In genomic region chr2:24827321-24828261, GRCh38 we compare ENCODE assay signal across 8 cellular contexts. TPM values are rescaled to one million over a fixed set of nuclear protein-coding genes. Genes with fewer than 3 reads are reported as not detected.
DNase-seq lines count a peak whose midpoint lies in the region; ATAC-seq and TF ChIP-seq lines count a peak whose summit lies in the region.

No MANE protein-coding gene starts in this region.

- peak overlapping the region; percentile 22 for H3K27ac Mint-ChIP-seq in Caco-2 (ENCODE audit: unreplicated experiment)

- H3K36me3 ChIP-seq in Caco-2 (ENCODE audit: control insufficient read depth, insufficient read depth, low read length) (no peaks in the 10 kb centered on the region; the same call in 1 of the 2 replicates), neutrophil (peaks cover 13% of the 10 kb centered on the region)

- H3K9me3 ChIP-seq in Caco-2 (no peaks in the 10 kb centered on the region), neutrophil (no peaks in the 10 kb centered on the region)

- no peak overlapping the region for H3K27ac ChIP-seq in neutrophil
- peak overlapping the region; percentile 37 for H3K27ac ChIP-seq in substantia nigra (ENCODE audit: low read depth, low read length, poor library complexity, severe bottlenecking)

- peaks cover 64% of the 10 kb centered on the region for H3K36me3 Mint-ChIP-seq in Caco-2 (ENCODE audit: insufficient read depth, unreplicated experiment)

- H3K4me3 ChIP-seq in Caco-2 (ENCODE audit: low read depth, low read length), result no peak overlapping the region
- H3K4me3 ChIP-seq in neutrophil (ENCODE audit: low read depth in 1 of 2, low read length in 1 of 2), result no peak overlapping the region

- H3K4me1 Mint-ChIP-seq in Caco-2 (ENCODE audit: low read depth, unreplicated experiment), result peaks cover 8% of the 10 kb centered on the region

- peak; percentile 66 for ATAC-seq in GM21381 (IDR thresholded peaks at IDR 0.05; ENCODE audit: unreplicated experiment)

- POLR2A ChIA-PET in Caco-2 (lab: Charles Lee), result interaction anchor here (0.5 to 1.1 kb wide), 2 partner anchors 35 to 906 kb away, joined by 3 to 4 read pairs; partner anchors contain the start of genes CENPO and PTRHD1

- peak; percentile 85 to 86 for DNase-seq in Caco-2
- DNase-seq in Kasumi-1 (lab: John Stamatoyannopoulos, UW), result peak; percentile 79 to 90
- peak; percentile 78 for DNase-seq in RPMI7951 (ENCODE audit: low read depth)
- DNase-seq in activated T-helper 1 cell treated with anti-CD3 and anti-CD28 coated beads, Interleukin-2, amount 50 U/mL, for 16 hours (ENCODE audit: low read depth in 1 of 2, low spot score in 1 of 2), result peak; percentile 40 to 48
- DNase-seq in fibroblast of the conjunctiva (ENCODE audit: low read depth), result peak; percentile 84
- peak; percentile 23 to 89 (median 73) for DNase-seq in substantia nigra (lab: John Stamatoyannopoulos, UW)

- H3K27me3 ChIP-seq in Caco-2 (replicated peaks; ENCODE audit: control insufficient read depth, insufficient read depth, low read length) (no peaks in the 10 kb centered on the region), neutrophil (no peaks in the 10 kb centered on the region)

- BruUV-seq in Caco-2 (replicated peaks; lab: Mats Ljungman, UMichigan), result no TSS peak

- H3K4me1 ChIP-seq in Caco-2 (no peaks in the 10 kb centered on the region), neutrophil (ENCODE audit: control insufficient read depth in 1 of 2, insufficient read depth in 1 of 2, low read depth in 1 of 2, low read length in 1 of 2) (no peaks in the 10 kb centered on the region)

- no peaks in the 10 kb centered on the region for H3K27me3 Mint-ChIP-seq in Caco-2 (ENCODE audit: insufficient read depth, unreplicated experiment)

- H3K9me3 Mint-ChIP-seq in Caco-2 (ENCODE audit: unreplicated experiment), result no peaks in the 10 kb centered on the region

- no peak overlapping the region for H3K4me3 Mint-ChIP-seq in Caco-2 (ENCODE audit: unreplicated experiment)

- TF ChIP-seq CTCF in Caco-2 (IDR thresholded peaks at IDR 0.05; ENCODE audit: insufficient read depth in 1 of 2, low read depth in 1 of 2, low read length in 1 of 2, severe bottlenecking in 1 of 2, unreplicated experiment in 1 of 2), result peak; percentile 89 to 94
- peak; percentile 64 for TF ChIP-seq CTCF in neutrophil (IDR thresholded peaks at IDR 0.05)

- CTCF ChIA-PET in Caco-2 (lab: Charles Lee), result interaction anchor here (0.5 to 2.9 kb wide), 13 partner anchors 9 to 601 kb away, joined by 3 to 37 read pairs (median 4); partner anchors contain the start of genes CENPO and PTRHD1

- intact Hi-C loops in Caco-2 (cut with micrococcal nuclease; ENCODE audit: unreplicated experiment), result loop anchor here (1.0 to 5.0 kb wide), 5 partner anchors 34 to 417 kb away; partner anchors contain the start of genes CENPO and PTRHD1

RNA-seq across cellular contexts. Expression of gene CENPO, which starts 34.4 kb away (rescaled TPM):
- total RNA-seq in Caco-2 (2022), result 54.8 and 58.3 TPM in 2 replicates
- total RNA-seq in RPMI7951 (2014; rRNA removed; shearing (Covaris generic)), result 40.9 and 44.9 TPM in 2 replicates

RNA-seq across cellular contexts. Expression of gene PTRHD1, which starts 34.4 kb away (rescaled TPM):
- 49.4 and 52.8 TPM in 2 replicates for total RNA-seq in Caco-2 (2022)
- total RNA-seq in RPMI7951 (2014; rRNA removed; shearing (Covaris generic)), result 56.4 and 72.4 TPM in 2 replicates
